ENCODE assay signal across 8 cellular contexts in the genomic region with DNA sequence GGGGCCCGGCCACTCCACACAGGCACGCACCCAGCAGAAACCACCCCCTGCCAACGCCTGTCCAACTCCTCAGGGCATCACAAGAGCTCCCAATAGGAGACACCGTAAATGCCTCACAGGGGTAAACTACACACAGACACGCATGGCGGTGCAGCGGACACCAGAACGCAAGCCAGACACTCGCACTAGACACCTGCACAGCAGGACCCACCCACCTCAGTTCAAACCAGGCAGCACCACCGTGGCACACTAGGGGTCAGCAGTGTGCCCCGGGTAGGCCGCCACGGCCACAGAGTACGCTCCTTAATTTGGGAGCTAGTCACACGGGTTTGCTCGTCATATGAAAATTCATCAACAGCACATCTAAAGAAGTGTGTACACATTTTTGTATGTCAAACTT. TPM values are rescaled to one million over a fixed set of nuclear protein-coding genes. Genes with fewer than 3 reads are reported as not detected.
A peak's percentile ranks its signal among the peaks of the same experiment; 100 is the strongest.
DNase-seq lines count a peak whose midpoint lies in the region; ATAC-seq, FAIRE-seq and TF ChIP-seq lines count a peak whose summit lies in the region.

No MANE protein-coding gene starts in this region.

- H3K9me3 ChIP-seq in GM23248 (ENCODE audit: low read depth) (no peaks in the 10 kb centered on the region), PC-3 (ENCODE audit: low read length) (no peaks in the 10 kb centered on the region), trophoblast cell (ENCODE audit: insufficient read depth, low read depth, low read length) (peaks cover 2% of the 10 kb centered on the region)

- H2AFZ ChIP-seq in GM23248, result no peak overlapping the region
- H2AFZ ChIP-seq in PC-3 (ENCODE audit: low read length), result no peak overlapping the region
- no peak overlapping the region for H2AFZ ChIP-seq in trophoblast cell (ENCODE audit: insufficient read depth, low read length, poor library complexity)

- H2BK120ac ChIP-seq in trophoblast cell (ENCODE audit: insufficient read depth, low read length, poor library complexity), result no peak overlapping the region

- BruUV-seq in PC-3 (replicated peaks; lab: Mats Ljungman, UMichigan), result no TSS peak

- no peak overlapping the region for H3K4me3 ChIP-seq in BJ (ENCODE audit: low read depth, low read length)
- no peak overlapping the region for H3K4me3 ChIP-seq in GM23248
- no peak overlapping the region for H3K4me3 ChIP-seq in PC-3 (ENCODE audit: low read length)
- no peak overlapping the region for H3K4me3 ChIP-seq in trophoblast cell (ENCODE audit: low read depth, low read length)

- no peak overlapping the region for H3K27ac Mint-ChIP-seq in activated T-helper 1 cell treated with anti-CD3 and anti-CD28 coated beads, Interleukin-12 subunit alpha, Interleukin-12 subunit beta, Interleukin-2, Interleukin-4 antibody, amounts not matched to agents 30 ng/mL and 10 ng/mL and 1 ng/mL, durations not matched to agents 14 hours and 24 hours and 36 hours

- FAIRE-seq in urothelium cell line (lab: Jason Lieb, UNC), result peak; percentile 86

- no peaks in the 10 kb centered on the region; the same call in 1 of the 2 replicates for H4K20me1 ChIP-seq in GM23248 (ENCODE audit: insufficient read depth)
- H4K20me1 ChIP-seq in PC-3 (ENCODE audit: low read length), result no peaks in the 10 kb centered on the region

- CTCF ChIA-PET in BJ (lab: Yijun Ruan, JAX) (interaction anchor here (0.6 to 1.8 kb wide), 7 partner anchors 10 to 193 kb away, joined by 3 to 15 read pairs (median 4); partner anchors contain the start of gene BAHCC1), PC-3 (lab: Charles Lee) (interaction anchor here (0.5 to 0.8 kb wide), 4 partner anchors 25 to 193 kb away, joined by 3 to 8 read pairs (median 4); partner anchors contain the start of gene BAHCC1)

- peaks cover 17% of the 10 kb centered on the region for H3K4me1 ChIP-seq in GM23248 (ENCODE audit: insufficient read depth)
- peaks cover 13% of the 10 kb centered on the region for H3K4me1 ChIP-seq in PC-3 (ENCODE audit: insufficient read depth, low read length)
- peaks cover 7% of the 10 kb centered on the region for H3K4me1 ChIP-seq in foreskin keratinocyte
- peaks cover 5 to 16% of the 10 kb centered on the region in 2 experiments for H3K4me1 ChIP-seq in trophoblast cell (ENCODE audit: control insufficient read depth in 1 of 2, insufficient read depth in 2 of 2, low read length in 2 of 2)

- TF ChIP-seq CTCF in BJ (IDR thresholded peaks at IDR 0.05; ENCODE audit: insufficient read depth, low read depth, low read length), result peak; percentile 71
- peak; percentile 76 for TF ChIP-seq CTCF in PC-3 (conservative IDR thresholded peaks at IDR 0.05; ENCODE audit: low read depth, low read length)
- TF ChIP-seq CTCF in foreskin keratinocyte (conservative IDR thresholded peaks at IDR 0.05), result peak; percentile 93

- peaks cover 11% of the 10 kb centered on the region for H3K79me1 ChIP-seq in trophoblast cell (ENCODE audit: low read length)

- no peaks in the 10 kb centered on the region for H3K9me3 Mint-ChIP-seq in activated T-helper 1 cell treated with anti-CD3 and anti-CD28 coated beads, Interleukin-12 subunit alpha, Interleukin-12 subunit beta, Interleukin-2, Interleukin-4 antibody, amounts not matched to agents 30 ng/mL and 10 ng/mL and 1 ng/mL, durations not matched to agents 14 hours and 24 hours and 36 hours

- in situ Hi-C loops in GM23248 (cut with MboI), result no loop called here

- H3K23ac ChIP-seq in trophoblast cell (ENCODE audit: low read length), result no peak overlapping the region

- intact Hi-C loops in PC-3 (cut with micrococcal nuclease), result no loop called here
- intact Hi-C loops in activated T-helper 1 cell treated with anti-CD3 and anti-CD28 coated beads, Interleukin-12 subunit alpha, Interleukin-12 subunit beta, Interleukin-2, Interleukin-4 antibody, amounts not matched to agents 30 ng/mL and 10 ng/mL and 1 ng/mL, durations not matched to agents 14 hours and 24 hours and 36 hours (cut with micrococcal nuclease), result loop anchor here (5.0 kb wide), 1 partner anchor 414 kb away; no protein-coding TSS in a partner anchor

- H2AK5ac ChIP-seq in trophoblast cell (ENCODE audit: low read length), result no peak overlapping the region

- DNase-seq in BJ (ENCODE audit: low read depth) (no peak), GM23248 (peak; percentile 78), PC-3 (peak; percentile 77), foreskin keratinocyte (peak; percentile 32 to 50), trophoblast cell (peak; percentile 81 to 92), urothelium cell line (ENCODE audit: low spot score) (peak; percentile 85)
- peak; percentile 57 for DNase-seq in activated T-helper 1 cell treated with anti-CD3 and anti-CD28 coated beads, Interleukin-12 subunit alpha, Interleukin-12 subunit beta, Interleukin-2, Interleukin-4 antibody, amounts not matched to agents 30 ng/mL and 10 ng/mL and 1 ng/mL, durations not matched to agents 14 hours and 24 hours and 36 hours (ENCODE audit: low spot score)

- H3K18ac ChIP-seq in trophoblast cell (ENCODE audit: low read length), result no peak overlapping the region

- no peak overlapping the region for H4K91ac ChIP-seq in trophoblast cell (ENCODE audit: low read depth, low read length)

- H3K9me2 ChIP-seq in GM23248 (ENCODE audit: insufficient read depth), result no peaks in the 10 kb centered on the region
- H3K9me2 ChIP-seq in PC-3 (replicated peaks; ENCODE audit: low read length), result no peaks in the 10 kb centered on the region

- peak overlapping the region; percentile 24 for H3K4me3 Mint-ChIP-seq in activated T-helper 1 cell treated with anti-CD3 and anti-CD28 coated beads, Interleukin-12 subunit alpha, Interleukin-12 subunit beta, Interleukin-2, Interleukin-4 antibody, amounts not matched to agents 30 ng/mL and 10 ng/mL and 1 ng/mL, durations not matched to agents 14 hours and 24 hours and 36 hours

- H3K27me3 ChIP-seq in BJ (ENCODE audit: control insufficient read depth, insufficient read depth, low read length) (no peaks in the 10 kb centered on the region), GM23248 (replicated peaks; ENCODE audit: insufficient read depth) (no peaks in the 10 kb centered on the region), PC-3 (ENCODE audit: low read length) (no peaks in the 10 kb centered on the region), foreskin keratinocyte (no peaks in the 10 kb centered on the region), trophoblast cell (ENCODE audit: insufficient read depth, low read length) (no peaks in the 10 kb centered on the region)

- no peak overlapping the region for H3K4ac ChIP-seq in trophoblast cell (ENCODE audit: low read depth, low read length)

- H2BK5ac ChIP-seq in trophoblast cell (ENCODE audit: low read depth, low read length, poor library complexity), result no peak overlapping the region

- H3K79me2 ChIP-seq in GM23248 (ENCODE audit: insufficient read depth) (peaks cover 78% of the 10 kb centered on the region), PC-3 (ENCODE audit: low read length) (peaks cover 86% of the 10 kb centered on the region), trophoblast cell (ENCODE audit: control insufficient read depth, insufficient read depth, low read length, poor library complexity) (peaks cover 17% of the 10 kb centered on the region)

- 46 to 51% methylated on average over 16 of the region's 16 CpGs for WGBS in GM23248 (ENCODE audit: low coverage in 1 of 2, low lambda C conversion rate in 2 of 2, missing lambda C conversion rate in 2 of 2), 2 experiments
- no CpG with 5 or more reads among the region's 16 CpGs for WGBS in trophoblast cell (ENCODE audit: extremely low coverage, insufficient coverage, insufficient read length)

- no peak overlapping the region for H4K8ac ChIP-seq in trophoblast cell (ENCODE audit: low read depth, low read length)

- H3F3A ChIP-seq in GM23248 (ENCODE audit: insufficient read depth), result peaks cover 8% of the 10 kb centered on the region
- H3F3A ChIP-seq in PC-3 (ENCODE audit: low read length, unreplicated experiment), result no peaks in the 10 kb centered on the region

- no peak overlapping the region for H4K12ac ChIP-seq in trophoblast cell (ENCODE audit: low read depth, low read length)

- POLR2A ChIA-PET in BJ (lab: Charles Lee), result interaction anchor here (0.6 kb wide), 1 partner anchor 216 kb away, joined by 5 read pairs; no protein-coding TSS in a partner anchor
- POLR2A ChIA-PET in PC-3 (lab: Charles Lee; ENCODE audit: unreplicated experiment), result interaction anchor here (0.7 kb wide), 1 partner anchor 73 kb away, joined by 4 read pairs; no protein-coding TSS in a partner anchor

- peaks cover 16% of the 10 kb centered on the region for H3K36me3 Mint-ChIP-seq in activated T-helper 1 cell treated with anti-CD3 and anti-CD28 coated beads, Interleukin-12 subunit alpha, Interleukin-12 subunit beta, Interleukin-2, Interleukin-4 antibody, amounts not matched to agents 30 ng/mL and 10 ng/mL and 1 ng/mL, durations not matched to agents 14 hours and 24 hours and 36 hours (ENCODE audit: low read depth)

- H3K4me1 Mint-ChIP-seq in activated T-helper 1 cell treated with anti-CD3 and anti-CD28 coated beads, Interleukin-12 subunit alpha, Interleukin-12 subunit beta, Interleukin-2, Interleukin-4 antibody, amounts not matched to agents 30 ng/mL and 10 ng/mL and 1 ng/mL, durations not matched to agents 14 hours and 24 hours and 36 hours (ENCODE audit: low read depth), result peaks cover 31% of the 10 kb centered on the region

- no peak overlapping the region for H3K27ac ChIP-seq in GM23248
- H3K27ac ChIP-seq in PC-3 (ENCODE audit: low read length), result no peak overlapping the region
- H3K27ac ChIP-seq in foreskin keratinocyte, result no peak overlapping the region
- H3K27ac ChIP-seq in trophoblast cell (ENCODE audit: low read depth, low read length), result no peak overlapping the region

- H3K9ac ChIP-seq in GM23248 (no peak overlapping the region), PC-3 (ENCODE audit: low read length) (no peak overlapping the region), trophoblast cell (ENCODE audit: low read length) (no peak overlapping the region)

- no peak overlapping the region for H2BK12ac ChIP-seq in trophoblast cell (ENCODE audit: low read length)

- H3K14ac ChIP-seq in trophoblast cell (ENCODE audit: low read length), result no peak overlapping the region

- peak; percentile 26 for ATAC-seq in PC-3
- peak; percentile 67 for ATAC-seq in foreskin keratinocyte
- ATAC-seq in HG03571 (IDR thresholded peaks at IDR 0.05; ENCODE audit: unreplicated experiment), result no peak

- H3K36me3 ChIP-seq in BJ (ENCODE audit: control insufficient read depth, insufficient read depth, low read length), result peaks cover 16% of the 10 kb centered on the region
- H3K36me3 ChIP-seq in GM23248 (ENCODE audit: low read depth), result no peaks in the 10 kb centered on the region
- peaks cover 5% of the 10 kb centered on the region; the same call in 1 of the 2 replicates for H3K36me3 ChIP-seq in PC-3 (ENCODE audit: low read depth, low read length)
- H3K36me3 ChIP-seq in trophoblast cell (ENCODE audit: control insufficient read depth in 1 of 2, insufficient read depth in 2 of 2, low read length in 2 of 2), result peaks cover 20 to 26% of the 10 kb centered on the region in 2 experiments

- H3K4me2 ChIP-seq in GM23248 (ENCODE audit: unreplicated experiment) (no peak overlapping the region), PC-3 (ENCODE audit: low read length) (no peak overlapping the region), trophoblast cell (ENCODE audit: low read length) (no peak overlapping the region)

- no peaks in the 10 kb centered on the region for H3K27me3 Mint-ChIP-seq in activated T-helper 1 cell treated with anti-CD3 and anti-CD28 coated beads, Interleukin-12 subunit alpha, Interleukin-12 subunit beta, Interleukin-2, Interleukin-4 antibody, amounts not matched to agents 30 ng/mL and 10 ng/mL and 1 ng/mL, durations not matched to agents 14 hours and 24 hours and 36 hours (ENCODE audit: insufficient read depth)

RNA-seq across cellular contexts. Expression of gene SLC38A10, which starts 3.4 kb away (rescaled TPM):
- polyA plus RNA-seq in BJ (2011; rRNA removed), result 34.6 and 55.4 TPM in 2 replicates
- polyA minus RNA-seq in BJ (2011; rRNA and poly(A)+ RNA removed), result 49.8 and 63.7 TPM in 2 replicates
- 133 and 137 TPM in 2 replicates for total RNA-seq in GM23248 (2014; rRNA removed; shearing (Covaris generic))
- 58.6 and 61.8 TPM in 2 replicates for polyA plus RNA-seq in GM23248 (2016; fragmentation: Nextera tagmentation; extraction: Ambion mirVana)
- total RNA-seq in PC-3 (2014; rRNA removed), result 77.8 and 118 TPM in 2 replicates
- 99.7 and 101 TPM in 2 replicates for total RNA-seq in activated T-helper 1 cell treated with anti-CD3 and anti-CD28 coated beads, Interleukin-12 subunit alpha, Interleukin-12 subunit beta, Interleukin-2, Interleukin-4 antibody, amounts not matched to agents 30 ng/mL and 10 ng/mL and 1 ng/mL, durations not matched to agents 14 hours and 24 hours and 36 hours
- 36.6 and 41.3 TPM in 2 replicates for total RNA-seq in foreskin keratinocyte
- polyA plus RNA-seq in foreskin keratinocyte, result 35.3 and 38.3 TPM in 2 replicates
- polyA plus RNA-seq in trophoblast cell (2013), result 35.9 and 39.2 TPM in 2 replicates

RNA-seq across cellular contexts. Expression of gene NDUFAF8, which starts 52.5 kb away (rescaled TPM):
- polyA plus RNA-seq in BJ (2011; rRNA removed), result 70.8 and 130 TPM in 2 replicates
- 12.1 and 14.0 TPM in 2 replicates for polyA minus RNA-seq in BJ (2011; rRNA and poly(A)+ RNA removed)
- total RNA-seq in GM23248 (2014; rRNA removed; shearing (Covaris generic)), result 17.2 and 53.1 TPM in 2 replicates
- polyA plus RNA-seq in GM23248 (2016; fragmentation: Nextera tagmentation; extraction: Ambion mirVana), result 134 and 136 TPM in 2 replicates
- total RNA-seq in PC-3 (2014; rRNA removed), result 125 and 160 TPM in 2 replicates
- total RNA-seq in activated T-helper 1 cell treated with anti-CD3 and anti-CD28 coated beads, Interleukin-12 subunit alpha, Interleukin-12 subunit beta, Interleukin-2, Interleukin-4 antibody, amounts not matched to agents 30 ng/mL and 10 ng/mL and 1 ng/mL, durations not matched to agents 14 hours and 24 hours and 36 hours, result 71.9 and 78.3 TPM in 2 replicates
- 144 and 194 TPM in 2 replicates for total RNA-seq in foreskin keratinocyte
- 172 and 212 TPM in 2 replicates for polyA plus RNA-seq in foreskin keratinocyte
- polyA plus RNA-seq in trophoblast cell (2013), result 85.8 and 86.1 TPM in 2 replicates

RNA-seq across cellular contexts. Expression of gene TEPSIN, which starts 52.8 kb away (rescaled TPM):
- polyA plus RNA-seq in BJ (2011; rRNA removed) (7.5 and 19.4 TPM in 2 replicates), GM23248 (2016; fragmentation: Nextera tagmentation; extraction: Ambion mirVana) (2.2 and 2.7 TPM in 2 replicates), foreskin keratinocyte (14.1 and 14.5 TPM in 2 replicates)
- 4.6 and 8.3 TPM in 2 replicates for polyA minus RNA-seq in BJ (2011; rRNA and poly(A)+ RNA removed)
- 16.1 and 24.4 TPM in 2 replicates for total RNA-seq in GM23248 (2014; rRNA removed; shearing (Covaris generic))
- total RNA-seq in PC-3 (2014; rRNA removed) (28.8 and 44.1 TPM in 2 replicates), foreskin keratinocyte (14.4 and 16.7 TPM in 2 replicates)
- total RNA-seq in activated T-helper 1 cell treated with anti-CD3 and anti-CD28 coated beads, Interleukin-12 subunit alpha, Interleukin-12 subunit beta, Interleukin-2, Interleukin-4 antibody, amounts not matched to agents 30 ng/mL and 10 ng/mL and 1 ng/mL, durations not matched to agents 14 hours and 24 hours and 36 hours, result 37.7 and 41.0 TPM in 2 replicates
- 17.9 and 18.0 TPM in 2 replicates for polyA plus RNA-seq in trophoblast cell (2013)
